ENCODE assay signal across 9 cellular contexts in the genomic region with DNA sequence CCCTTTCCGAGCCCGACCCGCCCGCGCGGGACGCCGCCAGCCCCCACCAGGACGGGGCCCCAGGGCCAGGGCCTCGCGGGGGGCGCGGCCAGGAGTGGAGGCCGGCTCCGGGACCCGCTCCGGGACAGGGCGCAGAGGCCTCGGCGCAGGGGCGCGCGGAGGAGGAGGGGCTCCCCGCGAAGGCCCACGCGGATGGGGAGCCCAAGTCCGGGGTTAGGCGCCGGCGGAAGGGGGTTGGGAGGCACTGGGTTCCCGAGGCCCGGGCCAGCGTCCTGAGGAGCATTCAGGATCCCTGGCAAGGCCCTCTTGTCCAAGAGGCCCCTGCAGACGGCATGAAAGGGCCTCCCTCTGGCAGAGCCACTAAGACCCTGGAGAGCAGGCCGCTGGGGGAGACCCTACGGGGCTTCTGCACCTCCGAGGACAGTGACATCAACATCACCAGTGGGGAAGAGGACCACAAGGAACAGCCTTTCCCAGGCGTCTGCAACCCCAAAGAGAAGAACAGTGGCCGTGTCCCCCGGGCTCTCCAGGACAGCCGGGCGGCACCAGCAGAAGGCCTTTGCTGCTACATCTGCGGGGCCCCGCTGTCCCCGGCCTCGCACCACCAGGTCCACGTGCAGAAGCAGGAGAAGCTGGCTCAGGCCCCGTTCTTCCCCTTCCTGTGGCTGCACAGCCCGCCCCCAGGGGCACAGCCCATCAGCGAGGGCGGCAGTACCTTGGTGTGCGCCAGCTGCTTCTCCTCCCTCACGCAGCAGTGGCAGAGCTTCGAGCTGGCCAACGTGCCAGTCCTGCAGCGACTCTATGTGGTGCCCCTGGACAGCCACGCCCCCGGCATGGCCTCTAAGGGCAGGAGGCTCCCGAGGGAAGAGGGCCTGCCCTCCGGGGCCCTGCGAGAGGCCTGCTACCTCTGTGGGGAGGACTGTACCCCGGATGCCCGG. TPM values are rescaled to one million over a fixed set of nuclear protein-coding genes. Genes with fewer than 3 reads are reported as not detected.
DNase-seq lines count a peak whose midpoint lies in the region; ATAC-seq and TF ChIP-seq lines count a peak whose summit lies in the region.
"Had no signal": no experiment of that assay in that cellular context is flagged by ENCODE, and none has a peak within 500 bp of the region (broad histone marks: within the 10 kb centered on the region; RNA-seq: fewer than 3 reads in every experiment).

No MANE protein-coding gene starts in this region.

- TF ChIP-seq EP300 in SK-N-SH (IDR thresholded peaks at IDR 0.05; ENCODE audit: borderline replicate concordance in 1 of 2, low read depth in 1 of 2, low read length in 1 of 2) (no peak), transverse colon (IDR thresholded peaks at IDR 0.05; ENCODE audit: low read depth) (no peak)

- in situ Hi-C loops in mammary epithelial cell (cut with MboI; ENCODE audit: low sequenced_read_pairs in 2 of 2): no loop called here
- in situ Hi-C loops in transverse colon (cut with MboI; ENCODE audit: low pct_ligation_motif_present in 1 of 4, low pct_unique_long_range_greater_than_20kb in 1 of 4, low sequenced_read_pairs in 3 of 4): no loop called here

- H3K4me2 ChIP-seq in SK-N-SH (peak overlapping the region; percentile 93; the same call in 1 of the 2 replicates), mammary epithelial cell (ENCODE audit: insufficient read depth, low read depth, low read length) (peak overlapping the region; percentile 87)

- H3F3A ChIP-seq in SK-N-SH (replicated peaks; ENCODE audit: insufficient read depth): peaks cover 25% of the 10 kb centered on the region

- CTCF ChIA-PET in SK-N-SH (lab: Yijun Ruan, JAX): interaction anchor here (0.9 to 7.7 kb wide), 10 partner anchors 12 to 83 kb away, joined by 3 to 122 read pairs (median 24); no protein-coding TSS in a partner anchor
- CTCF ChIA-PET in mammary epithelial cell (lab: Charles Lee; ENCODE audit: low non-redundant PET): no interaction called here
- CTCF ChIA-PET in Calu3 (lab: Charles Lee): no interaction called here

- H3K9me3 ChIP-seq in SK-N-SH: no peaks in the 10 kb centered on the region
- H3K9me3 ChIP-seq in mammary epithelial cell (replicated peaks; ENCODE audit: insufficient read depth, low read length): no peaks in the 10 kb centered on the region
- no peaks in the 10 kb centered on the region for H3K9me3 ChIP-seq in right lobe of liver
- H3K9me3 ChIP-seq in transverse colon: no peaks in the 10 kb centered on the region

- dilution Hi-C loops in mammary epithelial cell (cut with HindIII; ENCODE audit: low sequenced_read_pairs): no loop called here

- POLR2A ChIA-PET in SK-N-SH (lab: Yijun Ruan, JAX): interaction anchor here (0.9 to 1.1 kb wide), 3 partner anchors 10 to 33 kb away, joined by 3 to 4 read pairs (median 4); no protein-coding TSS in a partner anchor

- no peak overlapping the region for H3K27ac Mint-ChIP-seq in Calu3 (ENCODE audit: unreplicated experiment)

- H3K27me3 ChIP-seq in SK-N-SH (ENCODE audit: insufficient read depth) (no peaks in the 10 kb centered on the region), mammary epithelial cell (ENCODE audit: insufficient read depth, low read length) (no peaks in the 10 kb centered on the region), right lobe of liver (no peaks in the 10 kb centered on the region), transverse colon (peaks cover 59% of the 10 kb centered on the region)

- intact Hi-C loops in mammary epithelial cell (cut with micrococcal nuclease) (loop anchor here (5.0 kb wide), 3 partner anchors 48 to 77 kb away; no protein-coding TSS in a partner anchor), right lobe of liver (cut with DNase I) (no loop called here), transverse colon (cut with DNase I; ENCODE audit: low total_unique reads) (loop anchor here (10.0 kb wide), 1 partner anchor 56 kb away; the partner anchor contains the start of gene CIBAR2), Calu3 (cut with micrococcal nuclease; ENCODE audit: unreplicated experiment) (no loop called here)

- H3K27me3 Mint-ChIP-seq in Calu3 (ENCODE audit: unreplicated experiment): peaks cover 88% of the 10 kb centered on the region

- TF ChIP-seq RAD21 in SK-N-SH (IDR thresholded peaks at IDR 0.05; ENCODE audit: low read length): no peak

- H2AFZ ChIP-seq in SK-N-SH (ENCODE audit: low read depth) (no peak overlapping the region), mammary epithelial cell (ENCODE audit: low read depth, low read length) (peak overlapping the region; percentile 41)

- H3K4me1 ChIP-seq in SK-N-SH (ENCODE audit: control insufficient read depth in 1 of 2, insufficient read depth in 2 of 2, low read depth in 1 of 2, low read length in 1 of 2): peaks cover 25 to 59% of the 10 kb centered on the region in 2 experiments
- H3K4me1 ChIP-seq in mammary epithelial cell (ENCODE audit: insufficient read depth, low read length): peaks cover 52% of the 10 kb centered on the region
- H3K4me1 ChIP-seq in right lobe of liver: peaks cover 0 to 76% (median 20%) of the 10 kb centered on the region in 4 donors
- H3K4me1 ChIP-seq in transverse colon: peaks cover 16 to 55% (median 38%) of the 10 kb centered on the region in 4 donors

- H3K4me1 Mint-ChIP-seq in Calu3 (ENCODE audit: low read depth, unreplicated experiment): peaks cover 47% of the 10 kb centered on the region

- DNase-seq in SK-N-SH (peak; percentile 67), mammary epithelial cell (no peak), right lobe of liver (peak in 1 of 3 donors; percentile 65), transverse colon (no peak), Calu3 (no peak), globus pallidus (ENCODE audit: low spot score) (no peak)
- DNase-seq: activated T-cell treated with anti-CD3 and anti-CD28 coated beads for 4 hours had no signal

- H3K27ac ChIP-seq in SK-N-SH (ENCODE audit: low read depth in 2 of 2, low read length in 1 of 2) (peak overlapping the region in 1 of 2 experiments; percentile 64; a peak in 1 of 4 replicates), mammary epithelial cell (ENCODE audit: insufficient read depth, low read depth, low read length) (no peak overlapping the region), right lobe of liver (no peak overlapping the region), transverse colon (peak overlapping the region in 3 of 4 donors; percentile 30 to 53 (median 33))

- no peak overlapping the region for H3K4me3 Mint-ChIP-seq in Calu3 (ENCODE audit: low read depth, unreplicated experiment)

- H3K9me3 Mint-ChIP-seq in Calu3 (ENCODE audit: low read depth, unreplicated experiment): no peaks in the 10 kb centered on the region

- H3K9me2 ChIP-seq in SK-N-SH: no peaks in the 10 kb centered on the region

- ATAC-seq in SK-N-SH treated with all-trans-retinoic acid at 6 μM for 48 hours (no peak), right lobe of liver (no peak), GM21619 (IDR thresholded peaks at IDR 0.05; ENCODE audit: unreplicated experiment) (no peak)

- H3K36me3 ChIP-seq in SK-N-SH (replicated peaks in 1 of 2; ENCODE audit: control insufficient read depth in 1 of 2, insufficient read depth in 2 of 2, low read length in 1 of 2) (no peaks in the 10 kb centered on the region), mammary epithelial cell (ENCODE audit: insufficient read depth, low read length) (no peaks in the 10 kb centered on the region), right lobe of liver (no peaks in the 10 kb centered on the region), transverse colon (no peaks in the 10 kb centered on the region)

- TF ChIP-seq POLR2A in right lobe of liver (IDR thresholded peaks at IDR 0.05) (no peak), transverse colon (IDR thresholded peaks at IDR 0.05) (no peak)

- no TSS peak for BruUV-seq in mammary epithelial cell (replicated peaks; lab: Mats Ljungman, UMichigan)
- BruUV-seq in Calu3 (replicated peaks; lab: Mats Ljungman, UMichigan): no TSS peak

- peaks cover 46% of the 10 kb centered on the region; the same call in 1 of the 2 replicates for H3K79me2 ChIP-seq in SK-N-SH (ENCODE audit: insufficient read depth)
- peaks cover 12% of the 10 kb centered on the region for H3K79me2 ChIP-seq in mammary epithelial cell (ENCODE audit: insufficient read depth, low read length)

- no peaks in the 10 kb centered on the region for H3K36me3 Mint-ChIP-seq in Calu3 (ENCODE audit: insufficient read depth, unreplicated experiment)

- H4K20me1 ChIP-seq in SK-N-SH (ENCODE audit: insufficient read depth): no peaks in the 10 kb centered on the region
- no peaks in the 10 kb centered on the region for H4K20me1 ChIP-seq in mammary epithelial cell (ENCODE audit: insufficient read depth, low read length)

- 65% methylated on average over 9 of the region's 64 CpGs for WGBS in SK-N-SH (ENCODE audit: low lambda C conversion rate)
- WGBS in mammary epithelial cell (ENCODE audit: low coverage, missing lambda C conversion rate): 100% methylated on average over 2 of the region's 64 CpGs
- WGBS in right lobe of liver (ENCODE audit: insufficient coverage, low coverage, low lambda C conversion rate, missing lambda C conversion rate): 60% methylated on average over 1 of the region's 64 CpGs
- 42% methylated on average over 56 of the region's 64 CpGs; no CpG with 5 or more reads in 1 of the 2 donors for WGBS in transverse colon (ENCODE audit: low coverage in 1 of 2), 2 donors

- no peak overlapping the region for H3K9ac ChIP-seq in SK-N-SH
- no peak overlapping the region for H3K9ac ChIP-seq in mammary epithelial cell (ENCODE audit: insufficient read depth, low read length)

- H3K4me3 ChIP-seq in SK-N-SH (ENCODE audit: low read depth in 2 of 2, low read length in 1 of 2) (peak overlapping the region; percentile 49 to 58; a peak in 3 of 4 replicates), mammary epithelial cell (replicated peaks in 1 of 3; ENCODE audit: insufficient read depth in 1 of 3, low read depth in 2 of 3, low read length in 3 of 3) (peak overlapping the region in 2 of 3 experiments; percentile 38 to 48), right lobe of liver (peak overlapping the region in 2 of 3 donors; percentile 38 to 48), transverse colon (peak overlapping the region; percentile 26 to 58 (median 36))

- TF ChIP-seq CTCF in SK-N-SH (IDR thresholded peaks at IDR 0.05) (no peak), mammary epithelial cell (conservative IDR thresholded peaks at IDR 0.05 in 1 of 2, IDR thresholded peaks at IDR 0.05 in 1 of 2; ENCODE audit: extremely low read depth in 1 of 2, insufficient read depth in 1 of 2, low read depth in 1 of 2, low read length in 2 of 2) (no peak), right lobe of liver (IDR thresholded peaks at IDR 0.05) (peak in 1 of 4 donors; percentile 5), transverse colon (IDR thresholded peaks at IDR 0.05) (no peak), Calu3 (IDR thresholded peaks at IDR 0.05; ENCODE audit: unreplicated experiment) (no peak)

TF ChIP-seq in SK-N-SH, 30 proteins besides CTCF, POLR2A, EP300 and RAD21 (continues in another document):
- no peak for TF ChIP-seq GATA2 (CRISPR knock-in tag; IDR thresholded peaks at IDR 0.05)

RNA-seq across cellular contexts. Expression of gene CIBAR2, which starts 58.1 kb away (rescaled TPM):
- polyA plus RNA-seq in SK-N-SH (2012; rRNA removed) (0.15 and 0.24 TPM in 2 replicates), mammary epithelial cell (not detected)
- 0.17 and 0.23 TPM in 2 replicates for polyA plus RNA-seq in SK-N-SH (2012; cell fraction: cytosol; rRNA removed)
- polyA plus RNA-seq in SK-N-SH (2012; cell fraction: nucleus; rRNA removed): 0.39 and 0.51 TPM in 2 replicates
- total RNA-seq in mammary epithelial cell (not detected), right lobe of liver (not detected), transverse colon (under 1 TPM in 1 of 4 donors, not detected in 3; 0.79 TPM), Calu3 (2022) (not detected in 2 replicates)
- not detected for polyA minus RNA-seq in mammary epithelial cell

Comparison
In these comparisons a context has a peak if more than half of its experiments do, and no peak if none do; other contexts are left out.
1. H3K27ac ChIP-seq: peak in transverse colon (3 of 4); none in mammary epithelial cell (single experiment) and right lobe of liver (0 of 3).
2. intact Hi-C loops: an anchor here in mammary epithelial cell (5.0 kb wide) and transverse colon (10.0 kb wide); none called in right lobe of liver and Calu3.
3. Peak in every context shown above with its lines, with median percentiles within 50 percentile points of each other: H3K4me3 ChIP-seq.